Comparison of ENCODE assay signal across 10 cellular contexts in genomic region chr15:89003865-89004725, GRCh38.
DNase-seq lines count a peak whose midpoint lies in the region; ATAC-seq, FAIRE-seq and TF ChIP-seq lines count a peak whose summit lies in the region.
"Had no signal": no experiment of that assay in that cellular context is flagged by ENCODE, and none has a peak within 500 bp of the region (broad histone marks: within the 10 kb centered on the region; RNA-seq: fewer than 3 reads in every experiment).

No MANE protein-coding gene starts in this region.

- no TSS peak for BruUV-seq in K562 (replicated peaks; lab: Mats Ljungman, UMichigan)

- no peak overlapping the region; the same call in 1 of the 2 replicates for H3K4me2 ChIP-seq in K562 (ENCODE audit: insufficient read depth, low read length)

- H3K4me1 ChIP-seq in HEK293 (ENCODE audit: control insufficient read depth, insufficient read depth, low read length) (no peaks in the 10 kb centered on the region), K562 (replicated peaks in 1 of 2; ENCODE audit: control insufficient read depth in 2 of 2, insufficient read depth in 2 of 2, low read length in 2 of 2) (peaks cover 15 to 31% of the 10 kb centered on the region in 2 experiments), mucosa of descending colon (ENCODE audit: low read depth) (no peaks in the 10 kb centered on the region)

- intact Hi-C loops in K562 (cut with micrococcal nuclease): loop anchor here (1.0 to 2.0 kb wide), 2 partner anchors 65 to 100 kb away; no protein-coding TSS in a partner anchor
- intact Hi-C loops in mucosa of descending colon (cut with DNase I, micrococcal nuclease): no loop called here

- no peak for TF ChIP-seq EP300 in K562 (IDR thresholded peaks at IDR 0.05; ENCODE audit: low read length)

- no peaks in the 10 kb centered on the region for H4K20me1 ChIP-seq in K562 (replicated peaks; ENCODE audit: control insufficient read depth, insufficient read depth, low read length)

- no peaks in the 10 kb centered on the region for H3K27me3 ChIP-seq in K562 (ENCODE audit: control insufficient read depth in 2 of 2, insufficient read depth in 2 of 2, low read length in 2 of 2)

- DNase-seq in AG09319 (ENCODE audit: extremely low read depth, low read depth): no peak
- peak; percentile 60 to 80 (median 72) for DNase-seq in K562 (ENCODE audit: extremely low read depth in 1 of 4, low spot score in 3 of 4)
- peak; percentile 36 for DNase-seq in kidney tubule cell (ENCODE audit: low spot score)
- DNase-seq in dedifferentiated amniotic fluid mesenchymal stem cell (ENCODE audit: extremely low spot score): no peak
- DNase-seq in NCI-H510A (lab: John Stamatoyannopoulos, UW): no peak
- DNase-seq in mucosa of descending colon: no peak
- DNase-seq: NCI-H187 treated with DMSO at 0.1 percent for 48 hours had no signal

- TF ChIP-seq RAD21 in K562 (CRISPR knock-in tag; conservative IDR thresholded peaks at IDR 0.05 in 1 of 2, IDR thresholded peaks at IDR 0.05 in 1 of 2): peak; percentile 82 to 95

- no peaks in the 10 kb centered on the region for H3K9me3 ChIP-seq in HEK293 (ENCODE audit: control insufficient read depth, insufficient read depth, low read depth, low read length)
- no peaks in the 10 kb centered on the region for H3K9me3 ChIP-seq in K562 (replicated peaks; ENCODE audit: control insufficient read depth, insufficient read depth, low read depth, low read length)
- H3K9me3 ChIP-seq in mucosa of descending colon: no peaks in the 10 kb centered on the region

- no peak for TF ChIP-seq POLR2A in K562 (conservative IDR thresholded peaks at IDR 0.05)

- H3K79me2 ChIP-seq in K562 (ENCODE audit: control insufficient read depth, insufficient read depth, low read length): no peaks in the 10 kb centered on the region

- TF ChIP-seq CTCF in AG09319 (IDR thresholded peaks at IDR 0.05; ENCODE audit: low read depth, low read length): peak; percentile 42
- peak; percentile 47; the same call in 1 of the 2 replicates for TF ChIP-seq CTCF in HEK293 (tag by site-specific recombination; IDR thresholded peaks at IDR 0.05)
- TF ChIP-seq CTCF in K562 (IDR thresholded peaks at IDR 0.05 in 2 of 3, conservative IDR thresholded peaks at IDR 0.05 in 1 of 3; ENCODE audit: insufficient read depth in 2 of 3, low read depth in 1 of 3, low read length in 3 of 3): peak; percentile 75 to 85 (median 80)
- TF ChIP-seq CTCF in mucosa of descending colon (IDR thresholded peaks at IDR 0.05): no peak

- CTCF ChIA-PET in HEK293 (lab: Yijun Ruan, JAX) (interaction anchor here (0.5 to 5.7 kb wide), 11 partner anchors 13 to 719 kb away, joined by 3 to 53 read pairs (median 4); no protein-coding TSS in a partner anchor), K562 (lab: Yijun Ruan, JAX; ENCODE audit: low intra/inter-chr PET ratio) (interaction anchor here (1.2 to 1.3 kb wide), 2 partner anchors 14 to 99 kb away, joined by 3 to 6 read pairs; no protein-coding TSS in a partner anchor)

- peak; percentile 72 for FAIRE-seq in K562 (lab: Jason Lieb, UNC)

- H3K9ac ChIP-seq in K562 (ENCODE audit: insufficient read depth in 1 of 2, low read depth in 2 of 2, low read length in 2 of 2): 0 out of 4 replicates have a peak overlapping the region, but pooled peaks of 1 of the 2 experiments have one; percentile 66

- POLR2A ChIA-PET in HEK293 (lab: Yijun Ruan, JAX) (no interaction called here), K562 (lab: Yijun Ruan, JAX) (interaction anchor here (0.5 to 3.9 kb wide), 9 partner anchors 9 to 396 kb away, joined by 3 to 20 read pairs (median 4); no protein-coding TSS in a partner anchor)

- in situ Hi-C loops in K562 (cut with MboI): no loop called here

- H3K27ac ChIP-seq in HEK293 (ENCODE audit: extremely low read depth, low read depth, low read length): no peak overlapping the region
- H3K27ac ChIP-seq in K562 (ENCODE audit: extremely low read depth, low read depth, low read length): no peak overlapping the region

- ATAC-seq in K562: peak; percentile 96
- ATAC-seq in mucosa of descending colon: no peak
- no peak for ATAC-seq in GM21825 (IDR thresholded peaks at IDR 0.05; ENCODE audit: unreplicated experiment)
- ATAC-seq: naive thymus-derived CD4-positive, alpha-beta T cell had no signal

- no peaks in the 10 kb centered on the region for H3K9me1 ChIP-seq in K562 (ENCODE audit: control insufficient read depth, insufficient read depth, low read length)

- H3K4me3 ChIP-seq in HEK293 (ENCODE audit: low read depth, low read length): no peak overlapping the region
- H3K4me3 ChIP-seq in K562: no peak overlapping the region
- no peak overlapping the region for H3K4me3 ChIP-seq in mucosa of descending colon

- peak overlapping the region; percentile 89 for H2AFZ ChIP-seq in K562 (ENCODE audit: low read depth, low read length)

- 41% methylated on average over 10 of the region's 11 CpGs for WGBS in K562 (ENCODE audit: insufficient coverage, low coverage, missing lambda C conversion rate)

- no peaks in the 10 kb centered on the region for H3K36me3 ChIP-seq in HEK293 (ENCODE audit: control insufficient read depth in 2 of 2, insufficient read depth in 1 of 2, low read length in 2 of 2)
- H3K36me3 ChIP-seq in K562 (ENCODE audit: control insufficient read depth, insufficient read depth, low read length): no peaks in the 10 kb centered on the region
- no peaks in the 10 kb centered on the region for H3K36me3 ChIP-seq in mucosa of descending colon (ENCODE audit: low read depth)

TF ChIP-seq in HEK293, 187 proteins besides CTCF, POLR2A, EP300 and RAD21:
- no peak for TF ChIP-seq ZNF169 (tag by site-specific recombination; IDR thresholded peaks at IDR 0.05)
- TF ChIP-seq ZNF341 (tag by site-specific recombination; IDR thresholded peaks at IDR 0.05; ENCODE audit: low read depth): no peak
- TF ChIP-seq ZNF366 (tag by site-specific recombination; conservative IDR thresholded peaks at IDR 0.05): peak; percentile 68
- no peak for TF ChIP-seq ZNF211 (tag by site-specific recombination; IDR thresholded peaks at IDR 0.05; ENCODE audit: low read depth)
- TF ChIP-seq ZXDB (tag by site-specific recombination; IDR thresholded peaks at IDR 0.05): no peak
- TF ChIP-seq ZNF114 (tag by site-specific recombination; IDR thresholded peaks at IDR 0.05): 0 out of 2 replicates have a peak, but pooled peaks have one; percentile 28

TF ChIP-seq in K562, 482 proteins besides CTCF, POLR2A, EP300 and RAD21 (continues in another document):
- TF ChIP-seq TBP (optimal IDR thresholded peaks at IDR 0.05; ENCODE audit: low read depth, low read length) (no peak), NR1H2 (CRISPR knock-in tag; IDR thresholded peaks at IDR 0.05) (no peak), CC2D1A (IDR thresholded peaks at IDR 0.05) (peak; percentile 52; the same call in 1 of the 2 replicates), HNRNPK (IDR thresholded peaks at IDR 0.05; ENCODE audit: low read depth, low read length, poor library complexity, severe bottlenecking) (no peak), GABPA (tag; conservative IDR thresholded peaks at IDR 0.05; ENCODE audit: low read depth) (no peak), EZH2 (IDR thresholded peaks at IDR 0.05; ENCODE audit: borderline replicate concordance, low read depth, low read length) (no peak), ZHX1 (conservative IDR thresholded peaks at IDR 0.05; ENCODE audit: low read length) (no peak), ZBTB49 (CRISPR knock-in tag; IDR thresholded peaks at IDR 0.05; ENCODE audit: borderline replicate concordance) (no peak), ZNF431 (CRISPR knock-in tag; IDR thresholded peaks at IDR 0.05) (no peak), LARP7 (IDR thresholded peaks at IDR 0.05) (no peak), MAFK (IDR thresholded peaks at IDR 0.05; ENCODE audit: low read length) (no peak)
- TF ChIP-seq, protein P1, sequence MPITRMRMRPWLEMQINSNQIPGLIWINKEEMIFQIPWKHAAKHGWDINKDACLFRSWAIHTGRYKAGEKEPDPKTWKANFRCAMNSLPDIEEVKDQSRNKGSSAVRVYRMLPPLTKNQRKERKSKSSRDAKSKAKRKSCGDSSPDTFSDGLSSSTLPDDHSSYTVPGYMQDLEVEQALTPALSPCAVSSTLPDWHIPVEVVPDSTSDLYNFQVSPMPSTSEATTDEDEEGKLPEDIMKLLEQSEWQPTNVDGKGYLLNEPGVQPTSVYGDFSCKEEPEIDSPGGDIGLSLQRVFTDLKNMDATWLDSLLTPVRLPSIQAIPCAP (CRISPR knock-in tag; IDR thresholded peaks at IDR 0.05; ENCODE audit: borderline replicate concordance): no peak

Comparison
In these comparisons a context has a peak if more than half of its experiments do, and no peak if none do; other contexts are left out.
1. DNase-seq: peak in K562 (4 of 4) and kidney tubule cell (single experiment); none in AG09319 (single experiment), dedifferentiated amniotic fluid mesenchymal stem cell (single experiment), NCI-H510A (single experiment) and mucosa of descending colon (0 of 3).